1 cellular context compared by ENCODE assay signal in the genomic region with DNA sequence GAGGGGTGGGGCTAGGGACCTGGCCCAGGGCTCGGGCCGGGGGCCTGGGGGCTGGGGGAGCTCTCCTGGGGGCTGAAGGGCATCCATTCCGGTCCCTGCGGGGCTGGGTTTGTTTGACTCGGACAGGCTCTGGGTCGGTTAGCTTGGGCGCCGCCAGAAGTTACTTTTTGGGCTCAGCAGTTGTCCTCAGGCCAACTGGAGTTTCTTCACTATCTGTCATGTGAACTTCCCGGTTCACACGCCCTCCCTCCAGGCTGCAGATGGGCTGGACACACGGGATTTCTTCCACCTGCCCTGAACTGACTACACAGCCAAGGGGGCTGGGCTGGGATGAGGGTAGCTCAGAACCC.
TF ChIP-seq lines count a peak whose summit lies in the region.

No MANE protein-coding gene starts in this region.

TF ChIP-seq in K562, 482 proteins besides CTCF, POLR2A, EP300 and RAD21:
- TF ChIP-seq SMARCA5 (IDR thresholded peaks at IDR 0.05), result no peak
- peak; percentile 60 for TF ChIP-seq FOSL1 (tag; conservative IDR thresholded peaks at IDR 0.05)
- 0 out of 3 replicates have a peak, but pooled peaks of 1 of the 2 experiments have one; percentile 6 for TF ChIP-seq CBX3 (IDR thresholded peaks at IDR 0.05; ENCODE audit: borderline replicate concordance in 1 of 2, low read length in 2 of 2)
- no peak for TF ChIP-seq NR2C2 (CRISPR knock-in tag; IDR thresholded peaks at IDR 0.05)
- 0 out of 2 replicates have a peak, but pooled peaks have one; percentile 20 for TF ChIP-seq NR2C2 (tag; IDR thresholded peaks at IDR 0.05)
- TF ChIP-seq CHD2 (IDR thresholded peaks at IDR 0.05; ENCODE audit: low read depth, low read length), result no peak
- 0 out of 2 replicates have a peak, but pooled peaks have one; percentile 47 for TF ChIP-seq ZNF175 (CRISPR knock-in tag; IDR thresholded peaks at IDR 0.05; ENCODE audit: low read depth)
- no peak for TF ChIP-seq HDAC1 (IDR thresholded peaks at IDR 0.05)
- no peak for TF ChIP-seq E2F3 (CRISPR knock-in tag; IDR thresholded peaks at IDR 0.05)
- TF ChIP-seq VEZF1 (CRISPR knock-in tag; IDR thresholded peaks at IDR 0.05), result peak; percentile 44
- TF ChIP-seq, protein P1, sequence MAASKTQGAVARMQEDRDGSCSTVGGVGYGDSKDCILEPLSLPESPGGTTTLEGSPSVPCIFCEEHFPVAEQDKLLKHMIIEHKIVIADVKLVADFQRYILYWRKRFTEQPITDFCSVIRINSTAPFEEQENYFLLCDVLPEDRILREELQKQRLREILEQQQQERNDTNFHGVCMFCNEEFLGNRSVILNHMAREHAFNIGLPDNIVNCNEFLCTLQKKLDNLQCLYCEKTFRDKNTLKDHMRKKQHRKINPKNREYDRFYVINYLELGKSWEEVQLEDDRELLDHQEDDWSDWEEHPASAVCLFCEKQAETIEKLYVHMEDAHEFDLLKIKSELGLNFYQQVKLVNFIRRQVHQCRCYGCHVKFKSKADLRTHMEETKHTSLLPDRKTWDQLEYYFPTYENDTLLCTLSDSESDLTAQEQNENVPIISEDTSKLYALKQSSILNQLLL (CRISPR knock-in tag; IDR thresholded peaks at IDR 0.05; ENCODE audit: borderline replicate concordance), result no peak
